26 cellular contexts compared by ENCODE assay signal in the genomic region with DNA sequence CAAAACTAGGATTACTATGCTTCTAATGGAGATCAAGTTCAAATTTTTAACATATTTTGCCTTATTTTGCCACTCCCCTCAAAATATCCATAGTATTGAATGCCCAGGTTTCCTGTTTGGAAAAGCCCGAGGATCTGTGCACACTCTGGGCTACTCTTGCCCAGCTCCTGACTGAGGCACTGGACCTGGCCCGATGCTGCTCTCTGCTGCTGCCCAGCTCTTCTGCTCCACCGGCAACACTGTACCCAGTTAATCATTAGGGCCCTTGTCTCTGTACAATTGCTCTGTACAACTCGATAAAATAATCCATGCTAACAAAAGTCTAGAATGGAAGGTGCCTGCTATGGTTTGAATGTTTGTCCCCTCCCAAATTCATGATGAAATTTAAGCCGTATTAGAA.
"Had no signal": no experiment of that assay in that cellular context is flagged by ENCODE, and none has a peak within 500 bp of the region (broad histone marks: within the 10 kb centered on the region; RNA-seq: fewer than 3 reads in every experiment).

No MANE protein-coding gene starts in this region.

- H3K27ac Mint-ChIP-seq: activated CD4-positive, alpha-beta T cell treated with anti-CD3 and anti-CD28 coated beads for 36 hours; activated CD8-positive, alpha-beta memory T cell treated with anti-CD3 and anti-CD28 coated beads, Interleukin-2, amount 10 ng/mL, durations not matched to agents 7 days and 5 days; activated CD8-positive, alpha-beta T cell treated with anti-CD3 and anti-CD28 coated beads, Interleukin-2, amount 10 ng/mL, durations not matched to agents 7 days and 5 days; activated naive CD4-positive, alpha-beta T cell treated with anti-CD3 and anti-CD28 coated beads, Interleukin-2, amount 50 U/mL, for 72 hours; activated T-helper 2 cell treated with anti-CD3 and anti-CD28 coated beads, Interferon-gamma antibody, Interleukin-2, Interleukin-4, amounts not matched to agents 10 μg/mL and 5 μg/mL and 100 μg/mL, durations not matched to agents 14 hours and 24 hours and 36 hours; endodermal cell; natural killer cell treated with Interleukin-12 subunit alpha and Interleukin-12 subunit beta and Interleukin-15 and Interleukin-18, amount 100 ng/mL, for 72 hours; progenitor cell of endocrine pancreas had no signal

- H3K4me3 Mint-ChIP-seq: activated CD4-positive, alpha-beta T cell treated with anti-CD3 and anti-CD28 coated beads for 36 hours; activated CD8-positive, alpha-beta memory T cell treated with anti-CD3 and anti-CD28 coated beads, Interleukin-2, amount 10 ng/mL, durations not matched to agents 7 days and 5 days; activated CD8-positive, alpha-beta T cell treated with anti-CD3 and anti-CD28 coated beads, Interleukin-2, amount 10 ng/mL, durations not matched to agents 7 days and 5 days; endodermal cell; natural killer cell treated with Interleukin-12 subunit alpha and Interleukin-12 subunit beta and Interleukin-15 and Interleukin-18, amount 100 ng/mL, for 72 hours had no signal

- H3K9me3 Mint-ChIP-seq: activated naive CD4-positive, alpha-beta T cell treated with anti-CD3 and anti-CD28 coated beads, Interleukin-2, amount 50 U/mL, for 72 hours; activated T-helper 2 cell treated with anti-CD3 and anti-CD28 coated beads, Interferon-gamma antibody, Interleukin-2, Interleukin-4, amounts not matched to agents 10 μg/mL and 5 μg/mL and 100 μg/mL, durations not matched to agents 14 hours and 24 hours and 36 hours; endodermal cell; natural killer cell treated with Interleukin-12 subunit alpha and Interleukin-12 subunit beta and Interleukin-15 and Interleukin-18, amount 100 ng/mL, for 72 hours had no signal

- ATAC-seq: activated CD4-positive, alpha-beta T cell treated with anti-CD3 and anti-CD28 coated beads for 36 hours; activated CD8-positive, alpha-beta memory T cell treated with anti-CD3 and anti-CD28 coated beads, Interleukin-2, amount 10 ng/mL, durations not matched to agents 7 days and 5 days; activated CD8-positive, alpha-beta T cell treated with anti-CD3 and anti-CD28 coated beads, Interleukin-2, amount 10 ng/mL, durations not matched to agents 7 days and 5 days; activated naive CD4-positive, alpha-beta T cell treated with anti-CD3 and anti-CD28 coated beads, Interleukin-2, amount 50 U/mL, for 72 hours; left colon; lower lobe of right lung; natural killer cell treated with Interleukin-12 subunit alpha and Interleukin-12 subunit beta and Interleukin-15 and Interleukin-18, amount 100 ng/mL, for 72 hours; sciatic nerve; stimulated activated naive CD8-positive, alpha-beta T cell treated with anti-CD3 and anti-CD28 coated beads, Interleukin-15, Interleukin-2, amounts not matched to agents 100 U/mL and 50 U/mL, for 24 hours had no signal

- H3K36me3 Mint-ChIP-seq: activated CD8-positive, alpha-beta memory T cell treated with anti-CD3 and anti-CD28 coated beads, Interleukin-2, amount 10 ng/mL, durations not matched to agents 7 days and 5 days; natural killer cell treated with Interleukin-12 subunit alpha and Interleukin-12 subunit beta and Interleukin-15 and Interleukin-18, amount 100 ng/mL, for 72 hours had no signal

- H3K9me3 ChIP-seq: esophagus squamous epithelium, lower lobe of right lung, ovary, thoracic aorta, vagina had no signal

- H3K36me3 ChIP-seq: cardiac muscle cell, esophagus squamous epithelium, lower lobe of right lung, ovary, thoracic aorta, vagina had no signal

- H3K4me3 ChIP-seq: cardiac muscle cell, esophagus squamous epithelium, lower lobe of right lung, ovary, skin epidermis, thoracic aorta, vagina had no signal

- H3K27me3 Mint-ChIP-seq: activated CD4-positive, alpha-beta T cell treated with anti-CD3 and anti-CD28 coated beads for 36 hours; activated CD8-positive, alpha-beta memory T cell treated with anti-CD3 and anti-CD28 coated beads, Interleukin-2, amount 10 ng/mL, durations not matched to agents 7 days and 5 days; progenitor cell of endocrine pancreas had no signal

- H3K27me3 ChIP-seq: cardiac muscle cell, esophagus squamous epithelium, ovary, vagina had no signal

- DNase-seq: activated CD4-positive, alpha-beta T cell treated with anti-CD3 and anti-CD28 coated beads for 36 hours; activated CD4-positive, CD25-positive, alpha-beta regulatory T cell; activated CD8-positive, alpha-beta memory T cell treated with anti-CD3 and anti-CD28 coated beads, Interleukin-2, amount 10 ng/mL, durations not matched to agents 7 days and 5 days; activated CD8-positive, alpha-beta T cell treated with anti-CD3 and anti-CD28 coated beads, Interleukin-2, amount 10 ng/mL, durations not matched to agents 7 days and 5 days; activated T-cell treated with anti-CD3 and anti-CD28 coated beads, Interleukin-2, amount 50 U/mL, for 48 hours; cortex of kidney; endodermal cell; esophagus squamous epithelium; foreskin melanocyte; head of caudate nucleus; hippocampal formation; left colon; lower lobe of right lung; ovary; stimulated activated CD4-positive, alpha-beta T cell treated with anti-CD3 and anti-CD28 coated beads, Interleukin-12 subunit alpha, Interleukin-12 subunit beta, amount 100 ng/mL, for 4 hours; stimulated activated CD4-positive, alpha-beta T cell treated with anti-CD3 and anti-CD28 coated beads, Interleukin-4, amount 100 ng/mL, for 1 hour; stimulated activated naive CD8-positive, alpha-beta T cell treated with anti-CD3 and anti-CD28 coated beads, Interleukin-15, Interleukin-2, amounts not matched to agents 100 U/mL and 50 U/mL, for 24 hours had no signal

- H3K27ac ChIP-seq: cardiac muscle cell, esophagus squamous epithelium, lower lobe of right lung, ovary, skin epidermis, thoracic aorta, vagina had no signal

- H3K4me1 Mint-ChIP-seq: activated CD4-positive, alpha-beta T cell treated with anti-CD3 and anti-CD28 coated beads for 36 hours; activated CD8-positive, alpha-beta memory T cell treated with anti-CD3 and anti-CD28 coated beads, Interleukin-2, amount 10 ng/mL, durations not matched to agents 7 days and 5 days had no signal
